ENCODE assay signal across 10 cellular contexts in genomic region chr2:10631405-10631804, GRCh38.
"Had no signal": no experiment of that assay in that cellular context is flagged by ENCODE, and none has a peak within 500 bp of the region (broad histone marks: within the 10 kb centered on the region; RNA-seq: fewer than 3 reads in every experiment).

No MANE protein-coding gene starts in this region.

- H3K27ac Mint-ChIP-seq: HFFc6, IgD-negative memory B cell had no signal

- H3K27me3 Mint-ChIP-seq: IgD-negative memory B cell had no signal

- H2AFZ ChIP-seq: GM23248 had no signal

- H3K4me3 ChIP-seq: GM23248, HAP-1 had no signal

- H3K4me2 ChIP-seq: KMS-11 had no signal

- H3K9ac ChIP-seq: GM23248, KMS-11 had no signal

- ATAC-seq: HCT116 had no signal

- H3K27ac ChIP-seq: GM23248, HL-60, KMS-11 had no signal

- H3K9me3 Mint-ChIP-seq: HFFc6, IgD-negative memory B cell had no signal

- H3K4me3 Mint-ChIP-seq: HFFc6, IgD-negative memory B cell had no signal

- H3K9me3 ChIP-seq: HAP-1 had no signal

- DNase-seq: GM23248, GOT3, H7, HFFc6, KBM-7 had no signal
